8 cellular contexts compared by ENCODE assay signal in genomic region chr1:24503003-24503751, GRCh38. TPM values are rescaled to one million over a fixed set of nuclear protein-coding genes. Genes with fewer than 3 reads are reported as not detected.
DNase-seq lines count a peak whose midpoint lies in the region; ATAC-seq, FAIRE-seq and TF ChIP-seq lines count a peak whose summit lies in the region.

No MANE protein-coding gene starts in this region.

- H3K79me1 ChIP-seq in trophoblast cell (ENCODE audit: low read length): peaks cover 12% of the 10 kb centered on the region

- H4K91ac ChIP-seq in trophoblast cell (ENCODE audit: low read depth, low read length): peak overlapping the region; percentile 89

- H3K27me3 Mint-ChIP-seq in activated CD4-positive, alpha-beta memory T cell treated with anti-CD3 and anti-CD28 coated beads for 36 hours: no peaks in the 10 kb centered on the region

- peaks cover 19% of the 10 kb centered on the region for H3K36me3 Mint-ChIP-seq in activated CD4-positive, alpha-beta memory T cell treated with anti-CD3 and anti-CD28 coated beads for 36 hours

- DNase-seq in A549 (ENCODE audit: low read depth in 1 of 2, low spot score in 1 of 2) (peak; percentile 4 to 33), H7 (no peak), fibroblast of pulmonary artery (ENCODE audit: low read depth) (no peak), trophoblast cell (peak; percentile 12 to 28), T1000 (lab: John Stamatoyannopoulos, UW) (no peak), RPMI8226 (no peak)
- peak; percentile 46 for DNase-seq in activated CD4-positive, alpha-beta memory T cell treated with anti-CD3 and anti-CD28 coated beads for 36 hours

- peak overlapping the region; percentile 30 for H2BK12ac ChIP-seq in trophoblast cell (ENCODE audit: low read length)

- H4K12ac ChIP-seq in trophoblast cell (ENCODE audit: low read depth, low read length): peak overlapping the region; percentile 94

- H3K27ac ChIP-seq in A549: peak overlapping the region; percentile 86 to 98
- H3K27ac ChIP-seq in trophoblast cell (ENCODE audit: low read depth, low read length): peak overlapping the region; percentile 40

- H3K18ac ChIP-seq in trophoblast cell (ENCODE audit: low read length): peak overlapping the region; percentile 85

- H3K4me3 ChIP-seq in A549: peak overlapping the region; percentile 68
- H3K4me3 ChIP-seq in H7 (ENCODE audit: insufficient read depth, low read depth, low read length): peak overlapping the region; percentile 91
- peak overlapping the region; percentile 62 for H3K4me3 ChIP-seq in fibroblast of pulmonary artery (replicated peaks; ENCODE audit: low read depth, low read length)
- H3K4me3 ChIP-seq in trophoblast cell (ENCODE audit: low read depth, low read length): peak overlapping the region; percentile 78

- no peak overlapping the region for H2AK5ac ChIP-seq in trophoblast cell (ENCODE audit: low read length)

- peak overlapping the region; percentile 81 for H2BK120ac ChIP-seq in trophoblast cell (ENCODE audit: insufficient read depth, low read length, poor library complexity)

- no peak for TF ChIP-seq POLR2A in A549 (IDR thresholded peaks at IDR 0.05; ENCODE audit: low read length)

- H3K4me2 ChIP-seq in A549: peak overlapping the region; percentile 94
- H3K4me2 ChIP-seq in trophoblast cell (ENCODE audit: low read length): peak overlapping the region; percentile 64

- WGBS in A549 (ENCODE audit: missing lambda C conversion rate): 1% methylated on average over 35 of the region's 61 CpGs
- no CpG with 5 or more reads among the region's 61 CpGs for WGBS in trophoblast cell (ENCODE audit: extremely low coverage, insufficient coverage, insufficient read length)

- no peak for FAIRE-seq in A549 (lab: Jason Lieb, UNC)

- CTCF ChIA-PET in A549 (lab: Yijun Ruan, JAX): interaction anchor here (1.2 to 2.2 kb wide), 3 partner anchors 13 to 111 kb away, joined by 3 to 6 read pairs (median 4); no protein-coding TSS in a partner anchor
- CTCF ChIA-PET in activated CD4-positive, alpha-beta memory T cell treated with anti-CD3 and anti-CD28 coated beads for 36 hours (lab: Charles Lee): interaction anchor here (0.7 to 7.2 kb wide), 17 partner anchors 12 to 139 kb away, joined by 3 to 62 read pairs (median 7); partner anchors contain the start of genes NIPAL3 and STPG1

- POLR2A ChIA-PET in A549 (lab: Yijun Ruan, JAX): interaction anchor here (1.0 to 2.3 kb wide), 5 partner anchors 10 to 109 kb away, joined by 3 to 14 read pairs (median 4); partner anchors contain the start of genes NIPAL3 and STPG1
- POLR2A ChIA-PET in activated CD4-positive, alpha-beta memory T cell treated with anti-CD3 and anti-CD28 coated beads for 36 hours (lab: Charles Lee): interaction anchor here (0.6 to 4.4 kb wide), 14 partner anchors 10 to 405 kb away, joined by 3 to 42 read pairs (median 8); partner anchors contain the start of genes NIPAL3 and STPG1

- TF ChIP-seq CTCF in A549 (IDR thresholded peaks at IDR 0.05): no peak
- no peak for TF ChIP-seq CTCF in fibroblast of pulmonary artery (IDR thresholded peaks at IDR 0.05; ENCODE audit: low read length, missing control alignments)

- TF ChIP-seq RAD21 in A549 (conservative IDR thresholded peaks at IDR 0.05 in 1 of 2, IDR thresholded peaks at IDR 0.05 in 1 of 2): no peak

- ATAC-seq in A549 (no peak; a peak in 1 of 6 replicates), HG03378 (IDR thresholded peaks at IDR 0.05; ENCODE audit: unreplicated experiment) (no peak)

- peak overlapping the region; percentile 95 for H2AFZ ChIP-seq in trophoblast cell (ENCODE audit: insufficient read depth, low read length, poor library complexity)

- H3K4me3 Mint-ChIP-seq in activated CD4-positive, alpha-beta memory T cell treated with anti-CD3 and anti-CD28 coated beads for 36 hours: peak overlapping the region; percentile 98

- H3K9me3 Mint-ChIP-seq in activated CD4-positive, alpha-beta memory T cell treated with anti-CD3 and anti-CD28 coated beads for 36 hours: no peaks in the 10 kb centered on the region

- peak overlapping the region; percentile 72 for H2BK5ac ChIP-seq in trophoblast cell (ENCODE audit: low read depth, low read length, poor library complexity)

- peak overlapping the region; percentile 47 for H3K4ac ChIP-seq in trophoblast cell (ENCODE audit: low read depth, low read length)

- peaks cover 6% of the 10 kb centered on the region for H3K79me2 ChIP-seq in trophoblast cell (ENCODE audit: control insufficient read depth, insufficient read depth, low read length, poor library complexity)

- H3K27me3 ChIP-seq in H7 (ENCODE audit: control insufficient read depth, insufficient read depth, low read length): no peaks in the 10 kb centered on the region
- H3K27me3 ChIP-seq in trophoblast cell (ENCODE audit: insufficient read depth, low read length): no peaks in the 10 kb centered on the region

- H3K27ac Mint-ChIP-seq in activated CD4-positive, alpha-beta memory T cell treated with anti-CD3 and anti-CD28 coated beads for 36 hours: peak overlapping the region; percentile 99

- H3K14ac ChIP-seq in trophoblast cell (ENCODE audit: low read length): peak overlapping the region; percentile 82

- TF ChIP-seq EP300 in A549 (IDR thresholded peaks at IDR 0.05): no peak

- H4K8ac ChIP-seq in trophoblast cell (ENCODE audit: low read depth, low read length): peak overlapping the region; percentile 66

- H3K9me3 ChIP-seq in A549 (no peaks in the 10 kb centered on the region), trophoblast cell (ENCODE audit: insufficient read depth, low read depth, low read length) (no peaks in the 10 kb centered on the region)

- peaks cover 65% of the 10 kb centered on the region for H3K4me1 Mint-ChIP-seq in activated CD4-positive, alpha-beta memory T cell treated with anti-CD3 and anti-CD28 coated beads for 36 hours (ENCODE audit: low read depth)

- H3K9ac ChIP-seq in trophoblast cell (ENCODE audit: low read length): peak overlapping the region; percentile 0

- intact Hi-C loops in activated CD4-positive, alpha-beta memory T cell treated with anti-CD3 and anti-CD28 coated beads for 36 hours (cut with micrococcal nuclease): loop anchor here (2.0 to 10.0 kb wide), 2 partner anchors 82 to 140 kb away; partner anchors contain the start of gene SRRM1

- no peak overlapping the region for H3K23ac ChIP-seq in trophoblast cell (ENCODE audit: low read length)

- H3K4me1 ChIP-seq in A549 (peaks cover 20% of the 10 kb centered on the region), trophoblast cell (ENCODE audit: control insufficient read depth in 1 of 2, insufficient read depth in 2 of 2, low read length in 2 of 2) (peaks cover 4 to 7% of the 10 kb centered on the region in 2 experiments)

- H3K36me3 ChIP-seq in H7 (replicated peaks; ENCODE audit: control insufficient read depth, insufficient read depth, low read length) (no peaks in the 10 kb centered on the region), trophoblast cell (ENCODE audit: control insufficient read depth in 1 of 2, insufficient read depth in 2 of 2, low read length in 2 of 2) (no peaks in the 10 kb centered on the region)

TF ChIP-seq in A549, 52 proteins besides CTCF, POLR2A, EP300 and RAD21:
- TF ChIP-seq HOXA7 (CRISPR knock-in tag; IDR thresholded peaks at IDR 0.05): no peak
- TF ChIP-seq JUN (IDR thresholded peaks at IDR 0.05): peak in 1 of 2 experiments; percentile 20; a peak in 1 of 5 replicates
- TF ChIP-seq FOXS1 (CRISPR knock-in tag; IDR thresholded peaks at IDR 0.05): no peak
- TF ChIP-seq EHF (CRISPR knock-in tag; IDR thresholded peaks at IDR 0.05): no peak
- TF ChIP-seq HEYL (CRISPR knock-in tag; IDR thresholded peaks at IDR 0.05): no peak
- no peak for TF ChIP-seq NFE2L2 (conservative IDR thresholded peaks at IDR 0.05; ENCODE audit: low read length)

RNA-seq across cellular contexts. Expression of gene RCAN3, which starts 0.5 kb away (rescaled TPM):
- 11.5 and 14.6 TPM in 2 replicates for polyA plus RNA-seq in A549 (2011; rRNA removed)
- polyA plus RNA-seq in A549 (2012; cell fraction: cytosol; rRNA removed): 5.8 and 6.8 TPM in 2 replicates
- polyA plus RNA-seq in A549 (2012; cell fraction: nucleus; rRNA removed): 3.3 and 7.4 TPM in 2 replicates
- polyA plus RNA-seq in A549 (2017; fragmentation: RNase III; extraction: RNeasy Plus Mini Kit Qiagen cat#74134 plus additional on column Dnase treatment): 6.7 to 7.5 TPM (median 7.4 TPM) in 3 replicates
- polyA minus RNA-seq in A549 (2011; rRNA and poly(A)+ RNA removed): 9.7 and 10.4 TPM in 2 replicates
- 29.3 and 31.7 TPM in 2 replicates for total RNA-seq in H7 (2014; rRNA removed; shearing (Covaris generic))
- total RNA-seq in activated CD4-positive, alpha-beta memory T cell treated with anti-CD3 and anti-CD28 coated beads for 36 hours: 10 to 100 TPM; 71.3 to 78.8 TPM
- polyA plus RNA-seq in trophoblast cell (2013): 22.6 and 23.6 TPM in 2 replicates

RNA-seq across cellular contexts. Expression of gene NCMAP, which starts 52.7 kb away (rescaled TPM):
- polyA plus RNA-seq in A549 (2011; rRNA removed) (1.7 and 2.2 TPM in 2 replicates), A549 (2017; fragmentation: RNase III; extraction: RNeasy Plus Mini Kit Qiagen cat#74134 plus additional on column Dnase treatment) (0.08 to 0.24 TPM (median 0.13 TPM) in 3 replicates)
- polyA plus RNA-seq in A549 (2012; cell fraction: cytosol; rRNA removed): 0.08 and 0.09 TPM in 2 replicates
- polyA plus RNA-seq in A549 (2012; cell fraction: nucleus; rRNA removed): 0.04 and 0.12 TPM in 2 replicates
- 1.8 and 2.5 TPM in 2 replicates for polyA minus RNA-seq in A549 (2011; rRNA and poly(A)+ RNA removed)
- total RNA-seq in H7 (2014; rRNA removed; shearing (Covaris generic)): 0.10 and 0.11 TPM in 2 replicates
- total RNA-seq in activated CD4-positive, alpha-beta memory T cell treated with anti-CD3 and anti-CD28 coated beads for 36 hours: under 1 TPM; 0.05 to 0.07 TPM
- polyA plus RNA-seq in trophoblast cell (2013): 2.6 and 3.2 TPM in 2 replicates

Comparison
In these comparisons a context has a peak if more than half of its experiments do, and no peak if none do; other contexts are left out.
1. DNase-seq: peak in A549 (2 of 2), activated CD4-positive, alpha-beta memory T cell treated with anti-CD3 and anti-CD28 coated beads for 36 hours (single experiment) and trophoblast cell (2 of 2); none in H7 (single experiment), fibroblast of pulmonary artery (single experiment), T1000 (single experiment) and RPMI8226 (single experiment).
2. Peak in every context shown above with its lines, with median percentiles within 50 percentile points of each other: H3K4me3 ChIP-seq.